In the genomic region with DNA sequence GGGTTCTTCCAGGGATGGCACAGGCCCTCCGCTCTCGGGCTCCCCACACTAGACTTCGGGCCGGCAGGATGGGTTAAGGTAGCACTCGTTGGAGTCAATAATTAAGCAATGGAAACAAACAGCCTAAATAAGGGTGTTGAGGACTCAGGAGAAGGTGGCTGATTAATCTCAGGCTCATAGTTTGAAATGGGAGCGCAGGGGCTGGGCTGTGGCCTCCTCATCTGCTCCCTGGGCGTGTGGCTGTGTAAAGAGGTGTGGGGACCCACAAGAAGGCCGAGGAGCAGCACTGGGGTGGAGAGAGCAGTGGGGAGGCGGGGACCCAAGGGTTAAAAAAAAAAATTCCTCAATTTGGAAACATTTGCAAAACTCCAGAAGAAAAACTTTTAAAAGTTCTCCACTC, we compare ENCODE assay signal across 12 cellular contexts. TPM values are rescaled to one million over a fixed set of nuclear protein-coding genes. Genes with fewer than 3 reads are reported as not detected.
A peak's percentile ranks its signal among the peaks of the same experiment; 100 is the strongest.
DNase-seq lines count a peak whose midpoint lies in the region; ATAC-seq and TF ChIP-seq lines count a peak whose summit lies in the region.
"Had no signal": no experiment of that assay in that cellular context is flagged by ENCODE, and none has a peak within 500 bp of the region (broad histone marks: within the 10 kb centered on the region; RNA-seq: fewer than 3 reads in every experiment).

No MANE protein-coding gene starts in this region.

- peak overlapping the region; percentile 72 to 93 (median 84) for H3K4me3 Mint-ChIP-seq in IgD-negative memory B cell
- H3K4me3 Mint-ChIP-seq in naive thymus-derived CD8-positive, alpha-beta T cell: peak overlapping the region; percentile 52 to 90 (median 78)

- no peak for ATAC-seq in naive thymus-derived CD8-positive, alpha-beta T cell
- ATAC-seq in HG03354 (IDR thresholded peaks at IDR 0.05; ENCODE audit: poor library complexity, severe bottlenecking, unreplicated experiment) (no peak), HG02610 (IDR thresholded peaks at IDR 0.05; ENCODE audit: unreplicated experiment) (no peak), GM21360 (IDR thresholded peaks at IDR 0.05; ENCODE audit: unreplicated experiment) (no peak)

- peaks cover 23% of the 10 kb centered on the region for H3K27me3 ChIP-seq in effector memory CD4-positive, alpha-beta T cell (replicated peaks; ENCODE audit: control insufficient read depth, insufficient read depth, low read length, poor library complexity, severe bottlenecking)

- peak overlapping the region in 1 of 3 donors; percentile 65 for H3K27ac Mint-ChIP-seq in IgD-negative memory B cell
- no peak overlapping the region for H3K27ac Mint-ChIP-seq in naive thymus-derived CD8-positive, alpha-beta T cell

- H3K9me3 ChIP-seq in effector memory CD4-positive, alpha-beta T cell (ENCODE audit: control insufficient read depth, low read length): no peaks in the 10 kb centered on the region

- H3K36me3 ChIP-seq in effector memory CD4-positive, alpha-beta T cell (ENCODE audit: control insufficient read depth, insufficient read depth, low read length): no peaks in the 10 kb centered on the region

- DNase-seq in AG04449 (ENCODE audit: low read depth, low spot score): no peak
- no peak for DNase-seq in effector memory CD4-positive, alpha-beta T cell
- no peak for DNase-seq in naive thymus-derived CD8-positive, alpha-beta T cell
- DNase-seq in stimulated activated CD4-positive, alpha-beta T cell treated with anti-CD3 and anti-CD28 coated beads, Interleukin-4, amount 100 ng/mL, for 4 hours: no peak

- no peak for TF ChIP-seq CTCF in AG04449 (IDR thresholded peaks at IDR 0.05; ENCODE audit: insufficient read depth, low read length, missing control alignments)

- peaks cover 13% of the 10 kb centered on the region for H3K4me1 ChIP-seq in effector memory CD4-positive, alpha-beta T cell (ENCODE audit: control insufficient read depth, insufficient read depth, low read length, poor library complexity, severe bottlenecking)

- H3K4me1 Mint-ChIP-seq in IgD-negative memory B cell: peaks cover 9 to 14% (median 9%) of the 10 kb centered on the region in 3 donors
- H3K4me1 Mint-ChIP-seq in naive thymus-derived CD8-positive, alpha-beta T cell: peaks cover 3 to 25% (median 15%) of the 10 kb centered on the region in 4 donors

- CTCF ChIA-PET in AG04449 (lab: Yijun Ruan, JAX): interaction anchor here (0.6 to 6.4 kb wide), 11 partner anchors 8 to 35 kb away, joined by 3 to 39 read pairs (median 5); no protein-coding TSS in a partner anchor

- H3K27me3 Mint-ChIP-seq in IgD-negative memory B cell: peaks cover 33% of the 10 kb centered on the region
- peaks cover 20 to 56% (median 40%) of the 10 kb centered on the region in 5 donors for H3K27me3 Mint-ChIP-seq in naive thymus-derived CD8-positive, alpha-beta T cell

- H3K27ac ChIP-seq in effector memory CD4-positive, alpha-beta T cell (ENCODE audit: insufficient read depth, low read length, poor library complexity, severe bottlenecking): no peak overlapping the region
- H3K27ac ChIP-seq: KMS-11 had no signal

- H3K9me3 Mint-ChIP-seq in IgD-negative memory B cell: peaks cover 0 to 3% (median 0%) of the 10 kb centered on the region in 3 donors
- peaks cover 0 to 19% (median 6%) of the 10 kb centered on the region in 9 donors for H3K9me3 Mint-ChIP-seq in naive thymus-derived CD8-positive, alpha-beta T cell

- peaks cover 4% of the 10 kb centered on the region for H3K36me3 Mint-ChIP-seq in IgD-negative memory B cell
- H3K36me3 Mint-ChIP-seq in naive thymus-derived CD8-positive, alpha-beta T cell: peaks cover 5 to 10% (median 6%) of the 10 kb centered on the region in 3 donors

- H3K4me3 ChIP-seq in AG04449 (ENCODE audit: low read depth, low read length): peak overlapping the region; percentile 93
- peak overlapping the region; percentile 32 for H3K4me3 ChIP-seq in effector memory CD4-positive, alpha-beta T cell (ENCODE audit: insufficient read depth, low read depth, low read length, poor library complexity, severe bottlenecking)

- POLR2A ChIA-PET in AG04449 (lab: Yijun Ruan, JAX): interaction anchor here (0.6 to 6.0 kb wide), 9 partner anchors 10 to 70 kb away, joined by 3 to 69 read pairs (median 32); a partner anchor contains a TSS
- POLR2A ChIA-PET in naive thymus-derived CD8-positive, alpha-beta T cell (lab: Charles Lee): no interaction called here

RNA-seq across cellular contexts. Expression of a gene that starts 1.3 kb away (rescaled TPM):
- 25.1 TPM for polyA plus RNA-seq in IgD-negative memory B cell
- 1 to 10 TPM; 2.1 to 3.1 TPM for total RNA-seq in naive thymus-derived CD8-positive, alpha-beta T cell
- 1 to 10 TPM in 2 of 3 donors, not detected in 1; 1.2 to 3.1 TPM for polyA plus RNA-seq in naive thymus-derived CD8-positive, alpha-beta T cell

RNA-seq across cellular contexts. Expression of a gene that starts 52.6 kb away (rescaled TPM):
- polyA plus RNA-seq in IgD-negative memory B cell: not detected
- total RNA-seq in naive thymus-derived CD8-positive, alpha-beta T cell: not detected
- polyA plus RNA-seq in naive thymus-derived CD8-positive, alpha-beta T cell: not detected
- total RNA-seq: activated naive CD4-positive, alpha-beta T cell treated with anti-CD3 and anti-CD28 coated beads, Interleukin-2, amount 50 U/mL, for 72 hours; liver; RPMI7951 had no signal
- polyA plus RNA-seq: liver had no signal
